Comparison of ENCODE assay signal across 19 cellular contexts in the genomic region with DNA sequence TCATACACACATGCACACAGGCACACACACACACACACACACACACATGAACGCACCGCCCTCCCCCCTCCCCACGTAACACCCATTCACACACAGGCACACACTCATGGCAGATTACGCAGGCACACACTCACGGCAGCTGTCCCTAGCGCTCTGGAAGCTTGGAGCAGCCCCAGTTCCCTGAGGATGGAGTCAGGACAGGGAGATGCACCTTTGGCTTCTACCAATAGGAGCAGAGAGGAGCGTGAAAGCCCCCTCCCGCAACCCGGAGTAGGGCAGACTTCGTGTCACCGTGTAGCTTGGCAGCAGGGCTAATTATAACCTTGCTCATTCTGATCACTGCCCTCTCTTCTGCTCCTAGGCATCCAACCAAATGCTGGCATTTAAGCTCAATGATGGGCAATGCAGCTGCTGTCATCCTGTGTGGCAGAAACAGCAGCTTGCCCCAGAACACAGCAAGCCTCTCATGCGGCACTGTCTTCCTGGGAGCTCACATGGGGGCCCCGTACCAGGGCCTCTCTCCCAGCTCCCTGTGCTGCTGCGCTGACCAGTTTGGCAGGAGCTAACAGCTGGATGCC. TPM values are rescaled to one million over a fixed set of nuclear protein-coding genes. Genes with fewer than 3 reads are reported as not detected.
"Had no signal": no experiment of that assay in that cellular context is flagged by ENCODE, and none has a peak within 500 bp of the region (broad histone marks: within the 10 kb centered on the region; RNA-seq: fewer than 3 reads in every experiment).

No MANE protein-coding gene starts in this region.

- H3K4me1 ChIP-seq: heart right ventricle, left ventricle myocardium inferior had no signal

- H3K36me3 ChIP-seq: heart right ventricle, left ventricle myocardium inferior, ovary, thoracic aorta had no signal

- H3K4me3 Mint-ChIP-seq: activated CD4-positive, alpha-beta T cell treated with anti-CD3 and anti-CD28 coated beads, Interleukin-2, amount 10 ng/mL, durations not matched to agents 7 days and 5 days; central memory CD8-positive, alpha-beta T cell; nephron progenitor cell; stimulated activated naive CD8-positive, alpha-beta T cell treated with anti-CD3 and anti-CD28 coated beads, Interleukin-15, amount 100 ng/mL, for 72 hours had no signal

- DNase-seq: activated CD4-positive, alpha-beta T cell treated with anti-CD3 and anti-CD28 coated beads, Interleukin-2, amount 10 ng/mL, durations not matched to agents 7 days and 5 days; activated CD4-positive, CD25-positive, alpha-beta regulatory T cell; activated CD8-positive, alpha-beta memory T cell treated with anti-CD3 and anti-CD28 coated beads for 24 hours; activated naive CD4-positive, alpha-beta T cell treated with anti-CD3 and anti-CD28 coated beads, Interleukin-2, amount 50 U/mL, for 16 hours; cortex of kidney; effector memory CD4-positive, alpha-beta T cell; heart right ventricle; left ventricle myocardium inferior; mesenchymal stem cell; nephron progenitor cell; ovary; stimulated activated CD4-positive, alpha-beta T cell treated with anti-CD3 and anti-CD28 coated beads, Interleukin-15, amount 100 ng/mL, for 24 hours; stimulated activated CD4-positive, alpha-beta T cell treated with anti-CD3 and anti-CD28 coated beads, Interleukin-4, amount 100 ng/mL, for 24 hours; stimulated activated naive CD8-positive, alpha-beta T cell treated with anti-CD3 and anti-CD28 coated beads, Interleukin-15, amount 100 ng/mL, for 72 hours had no signal

- H3K27ac ChIP-seq: heart right ventricle, left ventricle myocardium inferior, ovary, thoracic aorta had no signal

- H3K9me3 Mint-ChIP-seq: activated CD4-positive, alpha-beta T cell treated with anti-CD3 and anti-CD28 coated beads, Interleukin-2, amount 10 ng/mL, durations not matched to agents 7 days and 5 days; activated T-helper 2 cell treated with anti-CD3 and anti-CD28 coated beads, Interferon-gamma antibody, Interleukin-2, Interleukin-4, amounts not matched to agents 10 μg/mL and 5 μg/mL and 100 μg/mL, durations not matched to agents 14 hours and 24 hours and 36 hours; central memory CD8-positive, alpha-beta T cell; nephron progenitor cell; stimulated activated naive CD8-positive, alpha-beta T cell treated with anti-CD3 and anti-CD28 coated beads, Interleukin-15, amount 100 ng/mL, for 72 hours had no signal

- H3K4me3 ChIP-seq: heart right ventricle, left ventricle myocardium inferior, ovary, thoracic aorta had no signal

- H3K27me3 ChIP-seq: ovary had no signal

- H3K4me1 Mint-ChIP-seq: activated CD4-positive, alpha-beta T cell treated with anti-CD3 and anti-CD28 coated beads, Interleukin-2, amount 10 ng/mL, durations not matched to agents 7 days and 5 days; central memory CD8-positive, alpha-beta T cell; nephron progenitor cell; stimulated activated naive CD8-positive, alpha-beta T cell treated with anti-CD3 and anti-CD28 coated beads, Interleukin-15, amount 100 ng/mL, for 72 hours had no signal

- H3K27me3 Mint-ChIP-seq: activated CD4-positive, alpha-beta T cell treated with anti-CD3 and anti-CD28 coated beads, Interleukin-2, amount 10 ng/mL, durations not matched to agents 7 days and 5 days; stimulated activated naive CD8-positive, alpha-beta T cell treated with anti-CD3 and anti-CD28 coated beads, Interleukin-15, amount 100 ng/mL, for 72 hours had no signal

- H3K9me3 ChIP-seq: heart right ventricle, left ventricle myocardium inferior, ovary, thoracic aorta had no signal

- ATAC-seq: stimulated activated naive CD8-positive, alpha-beta T cell treated with anti-CD3 and anti-CD28 coated beads, Interleukin-15, amount 100 ng/mL, for 72 hours had no signal

RNA-seq across cellular contexts. Expression of a gene that starts 31.9 kb away (rescaled TPM):
- total RNA-seq: fibroblast of lung, frontal cortex, heart right ventricle, left ventricle myocardium inferior had no signal
- polyA plus RNA-seq: fibroblast of lung had no signal

RNA-seq across cellular contexts. Expression of a gene that starts 55.7 kb away (rescaled TPM):
- total RNA-seq: activated CD4-positive, alpha-beta T cell treated with anti-CD3 and anti-CD28 coated beads, Interleukin-2, amount 10 ng/mL, durations not matched to agents 7 days and 5 days; fibroblast of lung; left ventricle myocardium inferior; thoracic aorta had no signal
- polyA plus RNA-seq: fibroblast of lung had no signal
